In the genomic region with DNA sequence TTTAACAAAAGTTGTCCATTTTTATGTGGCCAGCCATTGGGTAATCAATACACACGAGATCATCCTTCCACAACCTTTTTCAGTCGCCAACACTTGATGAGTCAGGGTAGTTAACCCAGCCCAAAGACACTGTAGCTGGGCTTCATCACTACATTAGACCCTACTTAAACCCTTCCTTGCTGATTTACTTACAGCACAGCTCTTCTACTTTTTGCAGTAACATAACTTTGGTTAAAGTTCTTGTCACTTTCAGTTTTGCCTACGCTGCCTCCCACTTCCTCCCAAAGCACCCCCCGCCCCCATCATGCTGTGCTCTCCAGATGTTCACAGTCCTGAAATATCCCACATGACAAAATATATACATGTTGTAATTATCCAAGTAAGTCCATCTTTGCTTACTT, we compare ENCODE assay signal across 8 cellular contexts.
DNase-seq lines count a peak whose midpoint lies in the region; ATAC-seq lines count a peak whose summit lies in the region.

No MANE protein-coding gene starts in this region.

- peak; percentile 32 for DNase-seq in Daoy (ENCODE audit: low read depth)
- DNase-seq in OCI-M1 (lab: John Stamatoyannopoulos, UW) = peak; percentile 72
- peak; percentile 54 for DNase-seq in hepatic stellate cell (ENCODE audit: low spot score)
- no peak for DNase-seq in activated CD4-positive, CD25-positive, alpha-beta regulatory T cell treated with anti-CD3 and anti-CD28 coated beads, Interleukin-2, amount 50 U/mL, for 72 hours
- DNase-seq in AML-193 (lab: John Stamatoyannopoulos, UW) = no peak
- DNase-seq in NCI-H526 treated with DMSO at 0.1 percent for 48 hours (lab: John Stamatoyannopoulos, UW) = no peak
- DNase-seq in NCI-H345 (lab: John Stamatoyannopoulos, UW) = no peak

- peak; percentile 84 for ATAC-seq in GM21529 (IDR thresholded peaks at IDR 0.05; ENCODE audit: unreplicated experiment)

Comparison
In these comparisons a context has a peak if more than half of its experiments do, and no peak if none do; other contexts are left out.
1. DNase-seq: peak in Daoy (single experiment), OCI-M1 (single experiment) and hepatic stellate cell (single experiment); none in activated CD4-positive, CD25-positive, alpha-beta regulatory T cell treated with anti-CD3 and anti-CD28 coated beads, Interleukin-2, amount 50 U/mL, for 72 hours (single experiment), AML-193 (0 of 2), NCI-H526 treated with DMSO at 0.1 percent for 48 hours (single experiment) and NCI-H345 (single experiment).